In the genomic region with DNA sequence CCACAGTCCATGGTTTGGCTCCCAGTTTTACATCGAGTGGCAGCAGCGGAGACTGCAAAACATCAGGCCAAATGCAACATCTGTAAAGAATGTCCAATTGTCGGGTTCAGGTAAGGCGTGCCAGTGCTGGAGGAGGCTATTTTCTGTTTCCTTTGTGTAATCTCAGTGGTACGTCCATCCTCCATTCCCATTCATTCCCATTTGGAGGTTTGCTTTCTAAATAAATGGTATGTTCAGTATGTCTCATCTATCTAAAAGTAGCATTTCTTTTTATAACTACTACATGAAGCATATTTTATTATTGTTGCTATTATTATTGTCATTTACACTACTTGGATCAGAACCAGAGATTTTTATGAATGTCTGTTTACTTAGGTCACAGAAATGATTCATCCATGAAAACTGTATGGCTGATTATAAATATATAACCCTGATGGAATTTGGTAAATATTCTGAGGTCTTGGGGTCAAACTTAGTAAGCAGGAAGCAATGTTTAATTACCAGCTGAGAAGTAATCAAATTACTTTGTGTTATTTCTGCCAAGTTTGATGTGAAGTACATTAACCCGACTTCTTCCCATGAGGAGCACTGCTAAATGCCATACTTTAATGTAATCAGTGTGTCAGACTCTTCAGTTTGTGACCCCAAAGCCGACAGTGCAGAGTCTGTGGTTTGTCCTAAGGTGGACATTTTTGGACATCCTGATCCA, we compare ENCODE assay signal across 2 cellular contexts.
TF ChIP-seq lines count a peak whose summit lies in the region.

No MANE protein-coding gene starts in this region.

TF ChIP-seq in A549, 52 proteins besides CTCF, POLR2A, EP300 and RAD21 (continued from another document):
- TF ChIP-seq HOXB13 (CRISPR knock-in tag; IDR thresholded peaks at IDR 0.05; ENCODE audit: low read depth), result no peak
- TF ChIP-seq KDM1A (IDR thresholded peaks at IDR 0.05; ENCODE audit: low read depth), result no peak
- no peak for TF ChIP-seq FOSB (CRISPR knock-in tag; IDR thresholded peaks at IDR 0.05)
- TF ChIP-seq EHF (CRISPR knock-in tag; IDR thresholded peaks at IDR 0.05), result no peak
- no peak for TF ChIP-seq NR3C1 (IDR thresholded peaks at IDR 0.05)
- TF ChIP-seq, protein P1, sequence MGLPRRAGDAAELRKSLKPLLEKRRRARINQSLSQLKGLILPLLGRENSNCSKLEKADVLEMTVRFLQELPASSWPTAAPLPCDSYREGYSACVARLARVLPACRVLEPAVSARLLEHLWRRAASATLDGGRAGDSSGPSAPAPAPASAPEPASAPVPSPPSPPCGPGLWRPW (IDR thresholded peaks at IDR 0.05), result no peak
- TF ChIP-seq, protein P2, sequence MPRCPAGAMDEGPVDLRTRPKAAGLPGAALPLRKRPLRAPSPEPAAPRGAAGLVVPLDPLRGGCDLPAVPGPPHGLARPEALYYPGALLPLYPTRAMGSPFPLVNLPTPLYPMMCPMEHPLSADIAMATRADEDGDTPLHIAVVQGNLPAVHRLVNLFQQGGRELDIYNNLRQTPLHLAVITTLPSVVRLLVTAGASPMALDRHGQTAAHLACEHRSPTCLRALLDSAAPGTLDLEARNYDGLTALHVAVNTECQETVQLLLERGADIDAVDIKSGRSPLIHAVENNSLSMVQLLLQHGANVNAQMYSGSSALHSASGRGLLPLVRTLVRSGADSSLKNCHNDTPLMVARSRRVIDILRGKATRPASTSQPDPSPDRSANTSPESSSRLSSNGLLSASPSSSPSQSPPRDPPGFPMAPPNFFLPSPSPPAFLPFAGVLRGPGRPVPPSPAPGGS (IDR thresholded peaks at IDR 0.05), result 0 out of 3 replicates have a peak, but pooled peaks have one; percentile 46
- no peak for TF ChIP-seq NPAS2 (CRISPR knock-in tag; IDR thresholded peaks at IDR 0.05; ENCODE audit: borderline replicate concordance)
- TF ChIP-seq SREBF2 (IDR thresholded peaks at IDR 0.05), result no peak
- TF ChIP-seq SMC3 (IDR thresholded peaks at IDR 0.05), result no peak
- TF ChIP-seq FOSL2 (IDR thresholded peaks at IDR 0.05), result 0 out of 2 replicates have a peak, but pooled peaks have one; percentile 40
- peak; percentile 81 for TF ChIP-seq FOSL2 (CRISPR knock-in tag; IDR thresholded peaks at IDR 0.05)
- TF ChIP-seq, protein P3, sequence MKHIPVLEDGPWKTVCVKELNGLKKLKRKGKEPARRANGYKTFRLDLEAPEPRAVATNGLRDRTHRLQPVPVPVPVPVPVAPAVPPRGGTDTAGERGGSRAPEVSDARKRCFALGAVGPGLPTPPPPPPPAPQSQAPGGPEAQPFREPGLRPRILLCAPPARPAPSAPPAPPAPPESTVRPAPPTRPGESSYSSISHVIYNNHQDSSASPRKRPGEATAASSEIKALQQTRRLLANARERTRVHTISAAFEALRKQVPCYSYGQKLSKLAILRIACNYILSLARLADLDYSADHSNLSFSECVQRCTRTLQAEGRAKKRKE (CRISPR knock-in tag; IDR thresholded peaks at IDR 0.05; ENCODE audit: low read depth), result no peak
- no peak for TF ChIP-seq HOXB5 (CRISPR knock-in tag; IDR thresholded peaks at IDR 0.05)
- TF ChIP-seq JUNB (IDR thresholded peaks at IDR 0.05), result peak; percentile 82
- TF ChIP-seq CHD2 (IDR thresholded peaks at IDR 0.05; ENCODE audit: low read length, partially characterized antibody), result no peak
- TF ChIP-seq JUN (IDR thresholded peaks at IDR 0.05), result no peak
- TF ChIP-seq ZSCAN20 (CRISPR knock-in tag; IDR thresholded peaks at IDR 0.05), result no peak
- TF ChIP-seq BHLHE40 (IDR thresholded peaks at IDR 0.05; ENCODE audit: low read depth, low read length), result no peak
- TF ChIP-seq ZNF302 (CRISPR knock-in tag; IDR thresholded peaks at IDR 0.05), result no peak
- no peak for TF ChIP-seq PHF8 (IDR thresholded peaks at IDR 0.05; ENCODE audit: borderline replicate concordance, low read depth)
- TF ChIP-seq MYC (IDR thresholded peaks at IDR 0.05; ENCODE audit: borderline replicate concordance, low read length), result no peak
- TF ChIP-seq GATA3 (IDR thresholded peaks at IDR 0.05; ENCODE audit: borderline replicate concordance), result peak; percentile 77

TF ChIP-seq in SK-N-SH treated with all-trans-retinoic acid at 6 μM for 48 hours, 23 proteins besides CTCF, POLR2A, EP300 and RAD21:
- TF ChIP-seq, protein P4, sequence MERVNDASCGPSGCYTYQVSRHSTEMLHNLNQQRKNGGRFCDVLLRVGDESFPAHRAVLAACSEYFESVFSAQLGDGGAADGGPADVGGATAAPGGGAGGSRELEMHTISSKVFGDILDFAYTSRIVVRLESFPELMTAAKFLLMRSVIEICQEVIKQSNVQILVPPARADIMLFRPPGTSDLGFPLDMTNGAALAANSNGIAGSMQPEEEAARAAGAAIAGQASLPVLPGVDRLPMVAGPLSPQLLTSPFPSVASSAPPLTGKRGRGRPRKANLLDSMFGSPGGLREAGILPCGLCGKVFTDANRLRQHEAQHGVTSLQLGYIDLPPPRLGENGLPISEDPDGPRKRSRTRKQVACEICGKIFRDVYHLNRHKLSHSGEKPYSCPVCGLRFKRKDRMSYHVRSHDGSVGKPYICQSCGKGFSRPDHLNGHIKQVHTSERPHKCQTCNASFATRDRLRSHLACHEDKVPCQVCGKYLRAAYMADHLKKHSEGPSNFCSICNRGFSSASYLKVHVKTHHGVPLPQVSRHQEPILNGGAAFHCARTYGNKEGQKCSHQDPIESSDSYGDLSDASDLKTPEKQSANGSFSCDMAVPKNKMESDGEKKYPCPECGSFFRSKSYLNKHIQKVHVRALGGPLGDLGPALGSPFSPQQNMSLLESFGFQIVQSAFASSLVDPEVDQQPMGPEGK (CRISPR knock-in tag; IDR thresholded peaks at IDR 0.05; ENCODE audit: borderline replicate concordance), result peak; percentile 66; the same call in 1 of the 2 replicates
- TF ChIP-seq SNAI2 (CRISPR knock-in tag; IDR thresholded peaks at IDR 0.05) (no peak), ZNF8 (CRISPR knock-in tag; IDR thresholded peaks at IDR 0.05) (no peak), ZNF70 (CRISPR knock-in tag; IDR thresholded peaks at IDR 0.05) (no peak), ZFP3 (CRISPR knock-in tag; IDR thresholded peaks at IDR 0.05) (no peak), PPARA (CRISPR knock-in tag; IDR thresholded peaks at IDR 0.05; ENCODE audit: borderline replicate concordance) (no peak), ZNF565 (CRISPR knock-in tag; conservative IDR thresholded peaks at IDR 0.05; ENCODE audit: low read depth) (no peak), ESRRG (CRISPR knock-in tag; IDR thresholded peaks at IDR 0.05) (no peak), TCF4 (CRISPR knock-in tag; IDR thresholded peaks at IDR 0.05; ENCODE audit: borderline replicate concordance) (no peak), ZFP30 (CRISPR knock-in tag; IDR thresholded peaks at IDR 0.05) (no peak), ISL1 (CRISPR knock-in tag; IDR thresholded peaks at IDR 0.05) (peak; percentile 89), RARB (CRISPR knock-in tag; IDR thresholded peaks at IDR 0.05) (no peak), ZC3H10 (CRISPR knock-in tag; IDR thresholded peaks at IDR 0.05) (0 out of 2 replicates have a peak, but pooled peaks have one; percentile 12), OSR1 (CRISPR knock-in tag; IDR thresholded peaks at IDR 0.05) (no peak)
- TF ChIP-seq, protein P5, sequence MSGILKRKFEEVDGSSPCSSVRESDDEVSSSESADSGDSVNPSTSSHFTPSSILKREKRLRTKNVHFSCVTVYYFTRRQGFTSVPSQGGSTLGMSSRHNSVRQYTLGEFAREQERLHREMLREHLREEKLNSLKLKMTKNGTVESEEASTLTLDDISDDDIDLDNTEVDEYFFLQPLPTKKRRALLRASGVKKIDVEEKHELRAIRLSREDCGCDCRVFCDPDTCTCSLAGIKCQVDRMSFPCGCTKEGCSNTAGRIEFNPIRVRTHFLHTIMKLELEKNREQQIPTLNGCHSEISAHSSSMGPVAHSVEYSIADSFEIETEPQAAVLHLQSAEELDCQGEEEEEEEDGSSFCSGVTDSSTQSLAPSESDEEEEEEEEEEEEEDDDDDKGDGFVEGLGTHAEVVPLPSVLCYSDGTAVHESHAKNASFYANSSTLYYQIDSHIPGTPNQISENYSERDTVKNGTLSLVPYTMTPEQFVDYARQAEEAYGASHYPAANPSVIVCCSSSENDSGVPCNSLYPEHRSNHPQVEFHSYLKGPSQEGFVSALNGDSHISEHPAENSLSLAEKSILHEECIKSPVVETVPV (CRISPR knock-in tag; IDR thresholded peaks at IDR 0.05), result no peak
- TF ChIP-seq, protein P6, sequence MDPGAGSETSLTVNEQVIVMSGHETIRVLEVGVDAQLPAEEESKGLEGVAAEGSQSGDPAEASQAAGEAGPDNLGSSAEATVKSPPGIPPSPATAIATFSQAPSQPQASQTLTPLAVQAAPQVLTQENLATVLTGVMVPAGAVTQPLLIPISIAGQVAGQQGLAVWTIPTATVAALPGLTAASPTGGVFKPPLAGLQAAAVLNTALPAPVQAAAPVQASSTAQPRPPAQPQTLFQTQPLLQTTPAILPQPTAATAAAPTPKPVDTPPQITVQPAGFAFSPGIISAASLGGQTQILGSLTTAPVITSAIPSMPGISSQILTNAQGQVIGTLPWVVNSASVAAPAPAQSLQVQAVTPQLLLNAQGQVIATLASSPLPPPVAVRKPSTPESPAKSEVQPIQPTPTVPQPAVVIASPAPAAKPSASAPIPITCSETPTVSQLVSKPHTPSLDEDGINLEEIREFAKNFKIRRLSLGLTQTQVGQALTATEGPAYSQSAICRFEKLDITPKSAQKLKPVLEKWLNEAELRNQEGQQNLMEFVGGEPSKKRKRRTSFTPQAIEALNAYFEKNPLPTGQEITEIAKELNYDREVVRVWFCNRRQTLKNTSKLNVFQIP (CRISPR knock-in tag; IDR thresholded peaks at IDR 0.05; ENCODE audit: borderline replicate concordance, low read depth), result no peak
- TF ChIP-seq, protein P7, sequence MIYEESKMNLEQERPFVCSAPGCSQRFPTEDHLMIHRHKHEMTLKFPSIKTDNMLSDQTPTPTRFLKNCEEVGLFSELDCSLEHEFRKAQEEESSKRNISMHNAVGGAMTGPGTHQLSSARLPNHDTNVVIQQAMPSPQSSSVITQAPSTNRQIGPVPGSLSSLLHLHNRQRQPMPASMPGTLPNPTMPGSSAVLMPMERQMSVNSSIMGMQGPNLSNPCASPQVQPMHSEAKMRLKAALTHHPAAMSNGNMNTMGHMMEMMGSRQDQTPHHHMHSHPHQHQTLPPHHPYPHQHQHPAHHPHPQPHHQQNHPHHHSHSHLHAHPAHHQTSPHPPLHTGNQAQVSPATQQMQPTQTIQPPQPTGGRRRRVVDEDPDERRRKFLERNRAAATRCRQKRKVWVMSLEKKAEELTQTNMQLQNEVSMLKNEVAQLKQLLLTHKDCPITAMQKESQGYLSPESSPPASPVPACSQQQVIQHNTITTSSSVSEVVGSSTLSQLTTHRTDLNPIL (CRISPR knock-in tag; IDR thresholded peaks at IDR 0.05; ENCODE audit: low read depth), result peak; percentile 30; the same call in 1 of the 2 replicates
